8 cellular contexts compared by ENCODE assay signal in genomic region chr1:43549921-43550597, GRCh38. TPM values are rescaled to one million over a fixed set of nuclear protein-coding genes. Genes with fewer than 3 reads are reported as not detected.
A peak's percentile ranks its signal among the peaks of the same experiment; 100 is the strongest.
DNase-seq lines count a peak whose midpoint lies in the region; ATAC-seq and TF ChIP-seq lines count a peak whose summit lies in the region.

No MANE protein-coding gene starts in this region.

- H3K4me3 Mint-ChIP-seq in IgD-negative memory B cell = peak overlapping the region in 3 of 4 donors; percentile 51 to 87 (median 63)
- H3K4me3 Mint-ChIP-seq in activated naive CD8-positive, alpha-beta T cell treated with anti-CD3 and anti-CD28 coated beads, Interleukin-2, amount 10 ng/mL, durations not matched to agents 7 days and 5 days = peak overlapping the region; percentile 57

- intact Hi-C loops in thyroid gland (cut with DNase I) = no loop called here

- H3K9ac ChIP-seq in BLaER1 treated with 17β-estradiol and CSF1 and Interleukin-3, amounts not matched to agents 10 nM and 100 nM = peak overlapping the region in 9 of 11 experiments; percentile 23 to 60 (median 41); a peak in 12 of 22 replicates

- H3K4me1 ChIP-seq in BLaER1 treated with 17β-estradiol and CSF1 and Interleukin-3, amounts not matched to agents 10 nM and 100 nM = peaks cover 0 to 41% (median 25%) of the 10 kb centered on the region in 10 experiments; a peak in 16 of 20 replicates
- peaks cover 34 to 80% of the 10 kb centered on the region in 2 donors for H3K4me1 ChIP-seq in thyroid gland

- peak overlapping the region; percentile 38 to 80 (median 60) for H3K4me2 ChIP-seq in BLaER1 treated with 17β-estradiol and CSF1 and Interleukin-3, amounts not matched to agents 10 nM and 100 nM

- TF ChIP-seq POLR2A in thyroid gland (IDR thresholded peaks at IDR 0.05) (peak in 1 of 2 donors; percentile 68), GM18505 (IDR thresholded peaks at IDR 0.05; ENCODE audit: borderline replicate concordance, extremely low read depth, insufficient read depth, insufficient read length) (no peak)

- DNase-seq in activated naive CD8-positive, alpha-beta T cell treated with anti-CD3 and anti-CD28 coated beads, Interleukin-2, amount 10 ng/mL, durations not matched to agents 7 days and 5 days = no peak
- DNase-seq in kidney tubule cell (ENCODE audit: low spot score) = peak; percentile 90
- DNase-seq in thyroid gland = peak; percentile 96 to 97

- 13 to 27% methylated on average over 12 to 24 of the region's 30 CpGs for WGBS in thyroid gland, 2 donors

- no peaks in the 10 kb centered on the region for H3K36me3 Mint-ChIP-seq in IgD-negative memory B cell
- no peaks in the 10 kb centered on the region for H3K36me3 Mint-ChIP-seq in activated naive CD8-positive, alpha-beta T cell treated with anti-CD3 and anti-CD28 coated beads, Interleukin-2, amount 10 ng/mL, durations not matched to agents 7 days and 5 days

- POLR2A ChIA-PET in activated naive CD8-positive, alpha-beta T cell treated with anti-CD3 and anti-CD28 coated beads, Interleukin-2, amount 10 ng/mL, durations not matched to agents 7 days and 5 days (lab: Charles Lee) = no interaction called here

- H3K27ac ChIP-seq in BLaER1 treated with 17β-estradiol and CSF1 and Interleukin-3, amounts not matched to agents 10 nM and 100 nM = peak overlapping the region in 4 of 11 experiments; percentile 32 to 46 (median 40); a peak in 7 of 22 replicates
- peak overlapping the region; percentile 81 to 92 (median 91) for H3K27ac ChIP-seq in thyroid gland

- peak; percentile 59 for ATAC-seq in activated naive CD8-positive, alpha-beta T cell treated with anti-CD3 and anti-CD28 coated beads, Interleukin-2, amount 10 ng/mL, durations not matched to agents 7 days and 5 days (ENCODE audit: low read depth)
- ATAC-seq in GM18868 (IDR thresholded peaks at IDR 0.05; ENCODE audit: unreplicated experiment) = no peak
- ATAC-seq in GM18505 (IDR thresholded peaks at IDR 0.05; ENCODE audit: unreplicated experiment) = no peak
- ATAC-seq in GM19328 (IDR thresholded peaks at IDR 0.05; ENCODE audit: unreplicated experiment) = no peak

- peaks cover 0 to 15% (median 7%) of the 10 kb centered on the region in 11 experiments; a peak in 8 of 22 replicates for H3K36me3 ChIP-seq in BLaER1 treated with 17β-estradiol and CSF1 and Interleukin-3, amounts not matched to agents 10 nM and 100 nM
- no peaks in the 10 kb centered on the region for H3K36me3 ChIP-seq in thyroid gland

- no peaks in the 10 kb centered on the region; a peak in 1 of 22 replicates for H4K20me1 ChIP-seq in BLaER1 treated with 17β-estradiol and CSF1 and Interleukin-3, amounts not matched to agents 10 nM and 100 nM

- no peak for TF ChIP-seq CTCF in thyroid gland (IDR thresholded peaks at IDR 0.05)

- no peaks in the 10 kb centered on the region for H3K9me3 ChIP-seq in BLaER1 treated with 17β-estradiol and CSF1 and Interleukin-3, amounts not matched to agents 10 nM and 100 nM (replicated peaks in 1 of 11)
- H3K9me3 ChIP-seq in thyroid gland = no peaks in the 10 kb centered on the region

- peak overlapping the region in 7 of 10 experiments; percentile 14 to 52 (median 27); a peak in 7 of 20 replicates for H3K4me3 ChIP-seq in BLaER1 treated with 17β-estradiol and CSF1 and Interleukin-3, amounts not matched to agents 10 nM and 100 nM
- H3K4me3 ChIP-seq in thyroid gland (replicated peaks in 1 of 3) = no peak overlapping the region

- no peaks in the 10 kb centered on the region for H3K9me3 Mint-ChIP-seq in IgD-negative memory B cell
- no peaks in the 10 kb centered on the region for H3K9me3 Mint-ChIP-seq in activated naive CD8-positive, alpha-beta T cell treated with anti-CD3 and anti-CD28 coated beads, Interleukin-2, amount 10 ng/mL, durations not matched to agents 7 days and 5 days

- peaks cover 0 to 11% (median 9%) of the 10 kb centered on the region in 3 donors for H3K4me1 Mint-ChIP-seq in IgD-negative memory B cell
- peaks cover 7% of the 10 kb centered on the region for H3K4me1 Mint-ChIP-seq in activated naive CD8-positive, alpha-beta T cell treated with anti-CD3 and anti-CD28 coated beads, Interleukin-2, amount 10 ng/mL, durations not matched to agents 7 days and 5 days

- no peak overlapping the region for H3K27ac Mint-ChIP-seq in IgD-negative memory B cell
- no peak overlapping the region for H3K27ac Mint-ChIP-seq in activated naive CD8-positive, alpha-beta T cell treated with anti-CD3 and anti-CD28 coated beads, Interleukin-2, amount 10 ng/mL, durations not matched to agents 7 days and 5 days

- H3K27me3 Mint-ChIP-seq in IgD-negative memory B cell = peaks cover 30% of the 10 kb centered on the region
- peaks cover 15% of the 10 kb centered on the region for H3K27me3 Mint-ChIP-seq in activated naive CD8-positive, alpha-beta T cell treated with anti-CD3 and anti-CD28 coated beads, Interleukin-2, amount 10 ng/mL, durations not matched to agents 7 days and 5 days

- no peaks in the 10 kb centered on the region for H3K27me3 ChIP-seq in BLaER1 treated with 17β-estradiol and CSF1 and Interleukin-3, amounts not matched to agents 10 nM and 100 nM
- H3K27me3 ChIP-seq in thyroid gland = no peaks in the 10 kb centered on the region

RNA-seq across cellular contexts. Expression of gene PTPRF, which starts 19.4 kb away (rescaled TPM):
- not detected for polyA plus RNA-seq in IgD-negative memory B cell
- 1 to 10 TPM; 1.8 to 2.3 TPM for total RNA-seq in activated naive CD8-positive, alpha-beta T cell treated with anti-CD3 and anti-CD28 coated beads, Interleukin-2, amount 10 ng/mL, durations not matched to agents 7 days and 5 days
- total RNA-seq in thyroid gland = 10 to 100 TPM; 53.2 to 80.6 (median 71.7) TPM

Comparison
In these comparisons a context has a peak if more than half of its experiments do, and no peak if none do; other contexts are left out.
1. H3K4me3 ChIP-seq: peak in BLaER1 treated with 17β-estradiol and CSF1 and Interleukin-3, amounts not matched to agents 10 nM and 100 nM (7 of 10); none in thyroid gland (0 of 3).
2. RNA of gene PTPRF, which starts 19.4 kb away (total RNA-seq): 53.2 to 80.6 TPM in thyroid gland; 1.8 to 2.3 TPM in activated naive CD8-positive, alpha-beta T cell treated with anti-CD3 and anti-CD28 coated beads, Interleukin-2, amount 10 ng/mL, durations not matched to agents 7 days and 5 days; every median in the first group is over 10 times any median in the second.